20 cellular contexts compared by ENCODE assay signal in genomic region chr5:5252106-5252505, GRCh38.
"Had no signal": no experiment of that assay in that cellular context is flagged by ENCODE, and none has a peak within 500 bp of the region (broad histone marks: within the 10 kb centered on the region; RNA-seq: fewer than 3 reads in every experiment).

No MANE protein-coding gene starts in this region.

- H3K9ac ChIP-seq: SK-N-SH had no signal

- H3K4me2 ChIP-seq: SK-N-SH had no signal

- DNase-seq: KBM-7, MG63, NCI-H1092, NCI-H1105 treated with DMSO at 0.1 percent for 48 hours, NCI-H1417 treated with DMSO at 0.1 percent for 48 hours, NCI-H146, NCI-H1694 treated with DMSO at 0.1 percent for 48 hours, NCI-H1930, NCI-H2081, NCI-H2107, NCI-H2227 treated with DMSO at 0.1 percent for 48 hours, NCI-H524, NCI-H526 treated with DMSO at 0.1 percent for 48 hours, NCI-H748 treated with DMSO at 0.1 percent for 48 hours, Right ventricle myocardium superior, RPMI8226, SIG-M5, SK-N-SH, SW 1271 had no signal

- H3K36me3 ChIP-seq: MG63 had no signal

- H3K4me3 ChIP-seq: MG63 had no signal

- H3K27ac ChIP-seq: HL-60 had no signal
